In the genomic region with DNA sequence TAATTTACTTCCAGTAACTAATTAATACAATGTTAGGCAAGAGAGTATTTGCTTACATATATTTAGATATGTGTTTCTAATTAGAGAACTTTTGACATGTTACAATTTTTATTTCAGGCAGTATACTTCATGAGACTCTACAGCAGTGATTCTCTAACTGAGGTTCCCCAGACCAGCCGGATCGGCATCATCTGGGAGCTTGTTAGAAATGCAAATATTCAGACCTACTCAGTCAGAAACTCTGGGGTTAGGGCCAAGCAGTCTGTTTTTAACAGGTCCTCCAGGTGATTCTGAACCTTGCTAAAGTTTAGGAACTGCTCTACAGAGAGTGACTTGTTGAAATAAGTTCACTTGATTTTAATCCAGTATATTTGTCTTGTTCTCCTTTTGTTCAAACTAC, we compare ENCODE assay signal across 26 cellular contexts. TPM values are rescaled to one million over a fixed set of nuclear protein-coding genes. Genes with fewer than 3 reads are reported as not detected.
DNase-seq lines count a peak whose midpoint lies in the region; ATAC-seq and TF ChIP-seq lines count a peak whose summit lies in the region.
"Had no signal": no experiment of that assay in that cellular context is flagged by ENCODE, and none has a peak within 500 bp of the region (broad histone marks: within the 10 kb centered on the region; RNA-seq: fewer than 3 reads in every experiment).

No MANE protein-coding gene starts in this region.

- peaks cover 67% of the 10 kb centered on the region for H3K79me2 ChIP-seq in hepatocyte

- WGBS in hepatocyte (ENCODE audit: low lambda C conversion rate, missing lambda C conversion rate) = 64% methylated on average over 2 of the region's 2 CpGs
- WGBS in transverse colon (ENCODE audit: low coverage in 1 of 2), 2 donors = 69% methylated on average over 2 of the region's 2 CpGs; no CpG with 5 or more reads in 1 of the 2 donors

- DNase-seq in hepatocyte (ENCODE audit: low spot score) (no peak), renal cortical epithelial cell (ENCODE audit: low read depth) (peak; percentile 22), transverse colon (no peak), 8988T (no peak), NCI-H2227 treated with DMSO at 0.1 percent for 48 hours (lab: John Stamatoyannopoulos, UW) (no peak)
- DNase-seq: activated CD4-positive, alpha-beta memory T cell treated with anti-CD3 and anti-CD28 coated beads, Interleukin-2, amount 10 ng/mL, durations not matched to agents 7 days and 5 days; activated CD4-positive, CD25-positive, alpha-beta regulatory T cell treated with anti-CD3 and anti-CD28 coated beads, Interleukin-2, amount 50 U/mL, for 72 hours; activated CD8-positive, alpha-beta memory T cell treated with anti-CD3 and anti-CD28 coated beads, Interleukin-2, amount 50 U/mL, for 48 hours; activated naive CD4-positive, alpha-beta T cell treated with anti-CD3 and anti-CD28 coated beads, Interleukin-2, amount 50 U/mL, for 16 hours; amygdala; Calu3; cortex of kidney; effector memory CD8-positive, alpha-beta T cell; head of caudate nucleus; kidney; NCI-H1105 treated with DMSO at 0.1 percent for 48 hours; NCI-H2029; NCI-H345; NCI-H748 treated with DMSO at 0.1 percent for 48 hours; RPMI8226; stimulated activated CD4-positive, alpha-beta T cell treated with anti-CD3 and anti-CD28 coated beads, Interleukin-2, amount 100 ng/mL, for 48 hours had no signal

- H2AFZ ChIP-seq in hepatocyte = no peak overlapping the region

- no peaks in the 10 kb centered on the region for H3K9me2 ChIP-seq in hepatocyte (replicated peaks; ENCODE audit: insufficient read depth)

- peaks cover 13% of the 10 kb centered on the region for H4K20me1 ChIP-seq in hepatocyte (ENCODE audit: insufficient read depth, poor library complexity, severe bottlenecking)

- H3K27me3 ChIP-seq in hepatocyte (no peaks in the 10 kb centered on the region), transverse colon (no peaks in the 10 kb centered on the region)

- no peaks in the 10 kb centered on the region for H3K36me3 ChIP-seq in hepatocyte (replicated peaks; ENCODE audit: insufficient read depth, low read depth)
- H3K36me3 ChIP-seq in transverse colon = no peaks in the 10 kb centered on the region

- no peak for TF ChIP-seq POLR2A in transverse colon (IDR thresholded peaks at IDR 0.05)

- ATAC-seq in GM19328 (IDR thresholded peaks at IDR 0.05; ENCODE audit: unreplicated experiment) = peak; percentile 55
- peak; percentile 70 for ATAC-seq in HG02885 (IDR thresholded peaks at IDR 0.05; ENCODE audit: poor library complexity, unreplicated experiment)
- ATAC-seq: activated T-helper 17 cell treated with anti-CD3 and anti-CD28 coated beads, Interleukin-2, amount 50 U/mL, for 72 hours; effector memory CD8-positive, alpha-beta T cell; K562 had no signal

- in situ Hi-C loops in transverse colon (cut with MboI; ENCODE audit: low pct_ligation_motif_present in 1 of 4, low pct_unique_long_range_greater_than_20kb in 1 of 4, low sequenced_read_pairs in 3 of 4) = no loop called here

- H3K4me2 ChIP-seq in hepatocyte = peak overlapping the region; percentile 30

- TF ChIP-seq CTCF in hepatocyte (IDR thresholded peaks at IDR 0.05; ENCODE audit: poor library complexity) = no peak
- no peak for TF ChIP-seq CTCF in transverse colon (IDR thresholded peaks at IDR 0.05)

- H3K4me1 ChIP-seq in hepatocyte (ENCODE audit: insufficient read depth) (no peaks in the 10 kb centered on the region), transverse colon (peaks cover 0 to 27% (median 7%) of the 10 kb centered on the region in 4 donors)

- intact Hi-C loops in transverse colon (cut with DNase I; ENCODE audit: low total_unique reads) = no loop called here

- H3K27ac ChIP-seq in hepatocyte = peak overlapping the region; percentile 15
- no peak overlapping the region for H3K27ac ChIP-seq in transverse colon
- H3K27ac ChIP-seq: SK-N-MC had no signal

- H3K4me3 ChIP-seq in hepatocyte (no peak overlapping the region), transverse colon (no peak overlapping the region)
- H3K4me3 ChIP-seq: K562, SK-N-MC had no signal

- no peak for TF ChIP-seq EP300 in transverse colon (IDR thresholded peaks at IDR 0.05; ENCODE audit: low read depth)

- H3K9me3 ChIP-seq in hepatocyte (ENCODE audit: low read depth) = no peaks in the 10 kb centered on the region
- H3K9me3 ChIP-seq in transverse colon = no peaks in the 10 kb centered on the region

RNA-seq across cellular contexts. Expression of gene ARID2, which starts 46.5 kb away (rescaled TPM):
- 26.8 and 29.7 TPM in 2 replicates for total RNA-seq in hepatocyte
- polyA plus RNA-seq in hepatocyte = 11.9 and 13.2 TPM in 2 replicates
- 11.1 and 41.8 TPM in 2 replicates for total RNA-seq in renal cortical epithelial cell
- total RNA-seq in transverse colon = 10 to 100 TPM; 22.9 to 39.9 (median 33.8) TPM
